ENCODE assay signal across 19 cellular contexts in the genomic region with DNA sequence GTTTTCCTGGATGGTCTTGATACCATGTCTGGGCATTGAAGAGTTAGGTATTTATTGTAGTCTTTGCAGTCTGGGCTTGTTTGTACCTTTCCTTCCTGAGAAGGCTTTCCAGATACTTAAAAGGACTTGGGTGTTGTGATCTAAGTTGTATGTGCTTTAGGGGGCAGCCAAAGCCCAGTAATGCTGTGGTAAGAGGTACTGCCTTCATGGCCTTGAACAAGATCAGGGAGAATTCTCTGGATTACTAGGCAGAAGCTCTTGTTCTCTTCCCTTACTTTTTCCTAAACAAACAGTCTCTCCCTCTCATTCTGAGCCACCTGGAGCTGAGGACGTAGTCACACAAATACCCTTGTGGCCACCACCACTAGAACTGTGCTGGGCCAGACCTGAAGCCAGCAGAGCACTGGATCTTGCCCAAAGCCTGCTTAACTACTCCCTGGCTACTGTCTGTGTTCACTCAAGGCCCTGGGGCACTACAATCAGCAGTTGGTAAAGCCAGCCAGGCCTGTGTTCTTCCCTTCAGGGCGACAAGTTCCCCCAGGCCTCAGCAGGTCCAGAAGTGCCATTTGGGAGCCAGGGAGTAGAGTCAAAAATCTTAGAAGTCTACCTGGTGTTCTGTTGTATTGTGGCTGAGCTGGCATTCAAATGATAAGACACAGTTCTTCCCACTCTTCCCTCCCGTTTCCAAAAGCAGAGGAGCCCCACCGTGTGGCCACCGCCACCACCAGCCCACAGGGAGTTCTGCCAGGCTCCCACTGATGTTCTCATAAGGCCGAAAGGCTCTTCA. TPM values are rescaled to one million over a fixed set of nuclear protein-coding genes. Genes with fewer than 3 reads are reported as not detected.
A peak's percentile ranks its signal among the peaks of the same experiment; 100 is the strongest.
DNase-seq lines count a peak whose midpoint lies in the region; ATAC-seq and TF ChIP-seq lines count a peak whose summit lies in the region.
"Had no signal": no experiment of that assay in that cellular context is flagged by ENCODE, and none has a peak within 500 bp of the region (broad histone marks: within the 10 kb centered on the region; RNA-seq: fewer than 3 reads in every experiment).

No MANE protein-coding gene starts in this region.

- intact Hi-C loops in A673 (cut with micrococcal nuclease; ENCODE audit: unreplicated experiment): no loop called here

- H3K14ac ChIP-seq in neuronal stem cell (ENCODE audit: low read length): no peak overlapping the region

- H3K79me1 ChIP-seq in neuronal stem cell (ENCODE audit: low read depth, low read length): peaks cover 2% of the 10 kb centered on the region

- H3K9me3 ChIP-seq in AG04450 (ENCODE audit: control insufficient read depth, insufficient read depth, low read length) (peaks cover 13% of the 10 kb centered on the region), A673 (ENCODE audit: low read depth, low read length, poor library complexity, severe bottlenecking) (no peaks in the 10 kb centered on the region), neuronal stem cell (replicated peaks in 1 of 2; ENCODE audit: control insufficient read depth in 2 of 2, insufficient read depth in 1 of 2, low read depth in 1 of 2, low read length in 2 of 2) (peaks cover 0 to 13% of the 10 kb centered on the region in 2 donors)
- no peaks in the 10 kb centered on the region for H3K9me3 ChIP-seq in CD8-positive, alpha-beta memory T cell (ENCODE audit: low read length)
- H3K9me3 ChIP-seq: esophagus muscularis mucosa had no signal

- no peak overlapping the region for H3K4me2 ChIP-seq in neuronal stem cell (ENCODE audit: insufficient read depth, low read length, poor library complexity, severe bottlenecking)

- H3K4me3 Mint-ChIP-seq in CD8-positive, alpha-beta memory T cell: no peak overlapping the region
- H3K4me3 Mint-ChIP-seq in activated CD8-positive, alpha-beta T cell treated with anti-CD3 and anti-CD28 coated beads, Interleukin-2, amount 10 ng/mL, durations not matched to agents 7 days and 5 days: no peak overlapping the region
- H3K4me3 Mint-ChIP-seq: activated CD8-positive, alpha-beta memory T cell treated with anti-CD3 and anti-CD28 coated beads, Interleukin-2, amount 10 ng/mL, durations not matched to agents 7 days and 5 days had no signal

- H2BK120ac ChIP-seq in neuronal stem cell (ENCODE audit: low read depth, low read length): no peak overlapping the region

- H3K9ac ChIP-seq in neuronal stem cell (ENCODE audit: low read depth, low read length, poor library complexity): no peak overlapping the region

- H3K36me3 Mint-ChIP-seq in CD8-positive, alpha-beta memory T cell: peaks cover 17 to 62% (median 21%) of the 10 kb centered on the region in 3 donors
- H3K36me3 Mint-ChIP-seq in activated CD8-positive, alpha-beta T cell treated with anti-CD3 and anti-CD28 coated beads, Interleukin-2, amount 10 ng/mL, durations not matched to agents 7 days and 5 days (ENCODE audit: low read depth): peaks cover 49% of the 10 kb centered on the region

- no peak overlapping the region for H2BK15ac ChIP-seq in neuronal stem cell (ENCODE audit: low read length)

- H2BK12ac ChIP-seq in neuronal stem cell (ENCODE audit: low read length): no peak overlapping the region

- BruUV-seq in A673 (replicated peaks; lab: Mats Ljungman, UMichigan): no TSS peak

- no peak overlapping the region for H3K18ac ChIP-seq in neuronal stem cell (ENCODE audit: low read length)

- H3K9me3 Mint-ChIP-seq in CD8-positive, alpha-beta memory T cell: peaks cover 0 to 3% (median 2%) of the 10 kb centered on the region in 5 donors
- H3K9me3 Mint-ChIP-seq in activated CD8-positive, alpha-beta T cell treated with anti-CD3 and anti-CD28 coated beads, Interleukin-2, amount 10 ng/mL, durations not matched to agents 7 days and 5 days (ENCODE audit: insufficient read depth): no peaks in the 10 kb centered on the region

- H3K27me3 ChIP-seq in AG04450 (ENCODE audit: control insufficient read depth, insufficient read depth, low read length) (no peaks in the 10 kb centered on the region), A673 (replicated peaks; ENCODE audit: insufficient read depth, low read depth, low read length, poor library complexity) (no peaks in the 10 kb centered on the region), neuronal stem cell (ENCODE audit: control insufficient read depth in 3 of 3, insufficient read depth in 3 of 3, low read depth in 1 of 3, low read length in 3 of 3) (no peaks in the 10 kb centered on the region)
- no peaks in the 10 kb centered on the region for H3K27me3 ChIP-seq in CD8-positive, alpha-beta memory T cell (ENCODE audit: insufficient read depth, low read length, poor library complexity, severe bottlenecking)
- H3K27me3 ChIP-seq: esophagus muscularis mucosa had no signal

- ATAC-seq in activated CD8-positive, alpha-beta T cell treated with anti-CD3 and anti-CD28 coated beads, Interleukin-2, amount 10 ng/mL, durations not matched to agents 7 days and 5 days: no peak
- peak; percentile 51 for ATAC-seq in left lobe of liver
- no peak for ATAC-seq in SK-N-SH treated with all-trans-retinoic acid at 6 μM for 48 hours
- ATAC-seq: activated CD8-positive, alpha-beta memory T cell treated with anti-CD3 and anti-CD28 coated beads, Interleukin-2, amount 10 ng/mL, durations not matched to agents 7 days and 5 days; sciatic nerve had no signal

- H3K4me1 Mint-ChIP-seq in CD8-positive, alpha-beta memory T cell: peaks cover 22 to 45% (median 26%) of the 10 kb centered on the region in 3 donors
- H3K4me1 Mint-ChIP-seq in activated CD8-positive, alpha-beta T cell treated with anti-CD3 and anti-CD28 coated beads, Interleukin-2, amount 10 ng/mL, durations not matched to agents 7 days and 5 days (ENCODE audit: low read depth): peaks cover 5% of the 10 kb centered on the region

- WGBS in neuronal stem cell (ENCODE audit: extremely low coverage in 2 of 2, insufficient read length in 2 of 2, insufficient replicate concordance in 1 of 2), 2 donors: no CpG with 5 or more reads among the region's 6 CpGs

- no peaks in the 10 kb centered on the region for H3K27me3 Mint-ChIP-seq in CD8-positive, alpha-beta memory T cell
- no peaks in the 10 kb centered on the region for H3K27me3 Mint-ChIP-seq in activated CD8-positive, alpha-beta T cell treated with anti-CD3 and anti-CD28 coated beads, Interleukin-2, amount 10 ng/mL, durations not matched to agents 7 days and 5 days (ENCODE audit: low read depth)
- H3K27me3 Mint-ChIP-seq: activated CD8-positive, alpha-beta memory T cell treated with anti-CD3 and anti-CD28 coated beads, Interleukin-2, amount 10 ng/mL, durations not matched to agents 7 days and 5 days had no signal

- peaks cover 7% of the 10 kb centered on the region for H3K36me3 ChIP-seq in CD8-positive, alpha-beta memory T cell (ENCODE audit: insufficient read depth, low read length)
- peaks cover 22% of the 10 kb centered on the region for H3K36me3 ChIP-seq in A673 (ENCODE audit: insufficient read depth, low read length, poor library complexity, severe bottlenecking)
- peaks cover 5 to 43% of the 10 kb centered on the region in 2 donors for H3K36me3 ChIP-seq in neuronal stem cell (replicated peaks in 1 of 2; ENCODE audit: control insufficient read depth in 2 of 2, insufficient read depth in 2 of 2, low read length in 2 of 2)

- DNase-seq in AG04450 (ENCODE audit: low read depth, low spot score) (no peak), left lobe of liver (ENCODE audit: low spot score) (no peak), A673 (ENCODE audit: low spot score) (no peak), neuronal stem cell (ENCODE audit: low spot score) (no peak)
- DNase-seq in CD8-positive, alpha-beta memory T cell: no peak
- no peak for DNase-seq in activated CD8-positive, alpha-beta T cell treated with anti-CD3 and anti-CD28 coated beads, Interleukin-2, amount 10 ng/mL, durations not matched to agents 7 days and 5 days
- DNase-seq: activated CD4-positive, CD25-positive, alpha-beta regulatory T cell treated with anti-CD3 and anti-CD28 coated beads, Interleukin-2, amount 50 U/mL, for 72 hours; activated CD8-positive, alpha-beta memory T cell treated with anti-CD3 and anti-CD28 coated beads, Interleukin-2, amount 10 ng/mL, durations not matched to agents 7 days and 5 days; activated naive CD4-positive, alpha-beta T cell treated with anti-CD3 and anti-CD28 coated beads, Interleukin-2, amount 50 U/mL, for 16 hours; AML-193; GDM1; KG1; left ventricle myocardium superior; NCI-H1048; NCI-H510A treated with DMSO at 0.1 percent for 48 hours; stimulated activated naive CD4-positive, alpha-beta T cell had no signal

- H2BK5ac ChIP-seq in neuronal stem cell (ENCODE audit: low read length): no peak overlapping the region

- peak overlapping the region; percentile 24 to 85 (median 76) for H3K27ac Mint-ChIP-seq in CD8-positive, alpha-beta memory T cell
- peak overlapping the region; percentile 23 for H3K27ac Mint-ChIP-seq in activated CD8-positive, alpha-beta T cell treated with anti-CD3 and anti-CD28 coated beads, Interleukin-2, amount 10 ng/mL, durations not matched to agents 7 days and 5 days
- H3K27ac Mint-ChIP-seq: activated CD8-positive, alpha-beta memory T cell treated with anti-CD3 and anti-CD28 coated beads, Interleukin-2, amount 10 ng/mL, durations not matched to agents 7 days and 5 days had no signal

- CTCF ChIA-PET in AG04450 (lab: Charles Lee): interaction anchor here (0.6 to 1.3 kb wide), 6 partner anchors 8 to 614 kb away, joined by 3 to 8 read pairs (median 4); no protein-coding TSS in a partner anchor
- CTCF ChIA-PET in CD8-positive, alpha-beta memory T cell (lab: Charles Lee): interaction anchor here (15.7 kb wide), 1 partner anchor 283 kb away, joined by 273 read pairs; no protein-coding TSS in a partner anchor
- CTCF ChIA-PET in activated CD8-positive, alpha-beta T cell treated with anti-CD3 and anti-CD28 coated beads, Interleukin-2, amount 10 ng/mL, durations not matched to agents 7 days and 5 days (lab: Charles Lee): interaction anchor here (1.0 to 1.3 kb wide), 4 partner anchors 9 to 288 kb away, joined by 3 to 4 read pairs (median 4); no protein-coding TSS in a partner anchor
- CTCF ChIA-PET in A673 (lab: Charles Lee): no interaction called here

- H4K91ac ChIP-seq in neuronal stem cell (ENCODE audit: low read depth, low read length, poor library complexity): no peak overlapping the region

- peak overlapping the region; percentile 1 for H3K27ac ChIP-seq in AG04450 (ENCODE audit: low read depth, low read length)
- H3K27ac ChIP-seq in CD8-positive, alpha-beta memory T cell (ENCODE audit: low read depth, low read length): no peak overlapping the region
- H3K27ac ChIP-seq in A673 (ENCODE audit: low read depth, low read length, poor library complexity, severe bottlenecking): no peak overlapping the region
- no peak overlapping the region for H3K27ac ChIP-seq in neuronal stem cell (replicated peaks; ENCODE audit: low read length)
- H3K27ac ChIP-seq: esophagus muscularis mucosa had no signal

- H4K8ac ChIP-seq in neuronal stem cell (ENCODE audit: low read depth, low read length): no peak overlapping the region

- no peak overlapping the region for H3K23ac ChIP-seq in neuronal stem cell (ENCODE audit: low read depth, low read length, poor library complexity)

- H3K4ac ChIP-seq in neuronal stem cell (ENCODE audit: low read length): no peak overlapping the region

- H2AK5ac ChIP-seq in neuronal stem cell (ENCODE audit: low read depth, low read length): no peak overlapping the region

- TF ChIP-seq CTCF in AG04450 (IDR thresholded peaks at IDR 0.05; ENCODE audit: low read depth, low read length) (no peak), A673 (conservative IDR thresholded peaks at IDR 0.05; ENCODE audit: low read depth, low read length) (no peak)

- H3K4me1 ChIP-seq in CD8-positive, alpha-beta memory T cell (ENCODE audit: insufficient read depth, low read length): no peaks in the 10 kb centered on the region
- H3K4me1 ChIP-seq in A673 (ENCODE audit: insufficient read depth, low read length, poor library complexity, severe bottlenecking) (no peaks in the 10 kb centered on the region), neuronal stem cell (ENCODE audit: control insufficient read depth in 2 of 2, insufficient read depth in 1 of 2, low read depth in 1 of 2, low read length in 2 of 2) (no peaks in the 10 kb centered on the region)

- H2AFZ ChIP-seq in neuronal stem cell (ENCODE audit: low read length): no peak overlapping the region

- H3K4me3 ChIP-seq in AG04450 (ENCODE audit: low read depth, low read length) (no peak overlapping the region), A673 (ENCODE audit: low read depth, low read length, poor library complexity, severe bottlenecking) (no peak overlapping the region), neuronal stem cell (ENCODE audit: low read length in 2 of 2) (no peak overlapping the region)
- H3K4me3 ChIP-seq in CD8-positive, alpha-beta memory T cell (ENCODE audit: low read length): no peak overlapping the region
- H3K4me3 ChIP-seq: esophagus muscularis mucosa had no signal

- POLR2A ChIA-PET in AG04450 (lab: Yijun Ruan, JAX) (no interaction called here), A673 (lab: Charles Lee; ENCODE audit: low non-redundant PET) (no interaction called here)
- POLR2A ChIA-PET in CD8-positive, alpha-beta memory T cell (lab: Charles Lee): no interaction called here
- POLR2A ChIA-PET in activated CD8-positive, alpha-beta T cell treated with anti-CD3 and anti-CD28 coated beads, Interleukin-2, amount 10 ng/mL, durations not matched to agents 7 days and 5 days (lab: Charles Lee): interaction anchor here (0.6 to 1.9 kb wide), 3 partner anchors 12 to 283 kb away, joined by 3 to 12 read pairs (median 7); a partner anchor contains a TSS

RNA-seq across cellular contexts. Expression of a gene that starts 11.4 kb away (rescaled TPM):
- polyA plus RNA-seq in AG04450 (2011; rRNA removed): 30.6 and 34.9 TPM in 2 replicates
- polyA minus RNA-seq in AG04450 (2011; rRNA and poly(A)+ RNA removed): 24.1 and 25.8 TPM in 2 replicates
- 10 to 100 TPM; 36.2 to 39.9 TPM for total RNA-seq in CD8-positive, alpha-beta memory T cell
- polyA plus RNA-seq in CD8-positive, alpha-beta memory T cell: 59.2 TPM
- total RNA-seq in activated CD8-positive, alpha-beta T cell treated with anti-CD3 and anti-CD28 coated beads, Interleukin-2, amount 10 ng/mL, durations not matched to agents 7 days and 5 days: 10 to 100 TPM; 32.5 to 35.4 TPM
- total RNA-seq in left lobe of liver: 18.1 TPM
- 41.5 and 46.5 TPM in 2 replicates for total RNA-seq in A673 (2021)
- polyA plus RNA-seq in neuronal stem cell (2013, experiment 1 of 2): 25.4 TPM
- 25.2 TPM for polyA plus RNA-seq in neuronal stem cell (2013, experiment 2 of 2)

RNA-seq across cellular contexts. Expression of a gene that starts 11.9 kb away (rescaled TPM):
- polyA plus RNA-seq in AG04450 (2011; rRNA removed): 30.8 and 43.7 TPM in 2 replicates
- 7.1 and 12.3 TPM in 2 replicates for polyA minus RNA-seq in AG04450 (2011; rRNA and poly(A)+ RNA removed)
- 10 to 100 TPM; 46.9 to 48.1 TPM for total RNA-seq in CD8-positive, alpha-beta memory T cell
- polyA plus RNA-seq in CD8-positive, alpha-beta memory T cell: 78.6 TPM
- total RNA-seq in activated CD8-positive, alpha-beta T cell treated with anti-CD3 and anti-CD28 coated beads, Interleukin-2, amount 10 ng/mL, durations not matched to agents 7 days and 5 days: 10 to 100 TPM; 33.3 to 38.6 TPM
- total RNA-seq in left lobe of liver: 6.1 TPM
- 50.5 and 56.2 TPM in 2 replicates for total RNA-seq in A673 (2021)
- polyA plus RNA-seq in neuronal stem cell (2013, experiment 1 of 2): 34.7 TPM
- 33.9 TPM for polyA plus RNA-seq in neuronal stem cell (2013, experiment 2 of 2)
